ENCODE assay signal across 24 cellular contexts in genomic region chr18:7897119-7897518, GRCh38.
DNase-seq lines count a peak whose midpoint lies in the region; ATAC-seq and TF ChIP-seq lines count a peak whose summit lies in the region.
"Had no signal": no experiment of that assay in that cellular context is flagged by ENCODE, and none has a peak within 500 bp of the region (broad histone marks: within the 10 kb centered on the region; RNA-seq: fewer than 3 reads in every experiment).

No MANE protein-coding gene starts in this region.

- H3K27me3 Mint-ChIP-seq in CD4-positive, alpha-beta memory T cell, result no peaks in the 10 kb centered on the region
- H3K27me3 Mint-ChIP-seq: activated CD4-positive, alpha-beta T cell treated with anti-CD3 and anti-CD28 coated beads for 36 hours; activated T-helper 17 cell treated with anti-CD3 and anti-CD28 coated beads, Interleukin-2, amount 50 U/mL, for 72 hours; memory B cell; naive thymus-derived CD8-positive, alpha-beta T cell had no signal

- no peaks in the 10 kb centered on the region for H3K4me1 Mint-ChIP-seq in CD4-positive, alpha-beta memory T cell
- H3K4me1 Mint-ChIP-seq: activated CD4-positive, alpha-beta T cell treated with anti-CD3 and anti-CD28 coated beads for 36 hours; activated T-helper 17 cell treated with anti-CD3 and anti-CD28 coated beads, Interleukin-2, amount 50 U/mL, for 72 hours; memory B cell; naive thymus-derived CD8-positive, alpha-beta T cell; stimulated activated effector memory CD8-positive, alpha-beta T cell treated with anti-CD3 and anti-CD28 coated beads, Interleukin-12 subunit alpha, Interleukin-12 subunit beta, amount 100 ng/mL, for 72 hours had no signal

- H3K36me3 ChIP-seq in right atrium auricular region (no peaks in the 10 kb centered on the region), left ventricle myocardium inferior (no peaks in the 10 kb centered on the region)
- no peaks in the 10 kb centered on the region for H3K36me3 ChIP-seq in CD4-positive, alpha-beta memory T cell (ENCODE audit: insufficient read depth, low read length)
- H3K36me3 ChIP-seq: tibial nerve had no signal

- ATAC-seq in Right ventricle myocardium superior (ENCODE audit: poor library complexity) (peak; percentile 74), GM21390 (IDR thresholded peaks at IDR 0.05; ENCODE audit: unreplicated experiment) (no peak)
- ATAC-seq: activated CD4-positive, alpha-beta T cell treated with anti-CD3 and anti-CD28 coated beads for 36 hours; activated T-helper 17 cell treated with anti-CD3 and anti-CD28 coated beads, Interleukin-2, amount 50 U/mL, for 72 hours; esophagus mucosa; GM12878; naive thymus-derived CD8-positive, alpha-beta T cell; stimulated activated effector memory CD8-positive, alpha-beta T cell treated with anti-CD3 and anti-CD28 coated beads, Interleukin-12 subunit alpha, Interleukin-12 subunit beta, amount 100 ng/mL, for 72 hours had no signal

- no peaks in the 10 kb centered on the region for H3K9me3 ChIP-seq in right atrium auricular region
- H3K9me3 ChIP-seq in left ventricle myocardium inferior (replicated peaks), result no peaks in the 10 kb centered on the region
- H3K9me3 ChIP-seq in CD4-positive, alpha-beta memory T cell (ENCODE audit: control insufficient read depth in 1 of 2, low read length in 2 of 2), result no peaks in the 10 kb centered on the region
- H3K9me3 ChIP-seq: tibial nerve had no signal

- H3K27ac ChIP-seq in right atrium auricular region, result no peak overlapping the region
- peak overlapping the region; percentile 49 for H3K27ac ChIP-seq in left ventricle myocardium inferior (replicated peaks)
- H3K27ac ChIP-seq in CD4-positive, alpha-beta memory T cell (ENCODE audit: low read depth, low read length), result no peak overlapping the region
- H3K27ac ChIP-seq: hepatocyte, tibial nerve had no signal

- H3K4me3 ChIP-seq in right atrium auricular region (no peak overlapping the region), left ventricle myocardium inferior (no peak overlapping the region)
- no peak overlapping the region for H3K4me3 ChIP-seq in CD4-positive, alpha-beta memory T cell (ENCODE audit: low read length in 2 of 2)
- H3K4me3 ChIP-seq: GM12878, hepatocyte, tibial nerve had no signal

- CTCF ChIA-PET in CD4-positive, alpha-beta memory T cell (lab: Charles Lee; ENCODE audit: partially characterized antibody), result interaction anchor here (0.5 kb wide), 1 partner anchor 1564 kb away, joined by 3 read pairs; no protein-coding TSS in a partner anchor

- H3K4me1 ChIP-seq in right atrium auricular region, result peaks cover 0 to 14% of the 10 kb centered on the region in 2 donors
- H3K4me1 ChIP-seq in left ventricle myocardium inferior, result peaks cover 66% of the 10 kb centered on the region
- no peaks in the 10 kb centered on the region for H3K4me1 ChIP-seq in CD4-positive, alpha-beta memory T cell (ENCODE audit: insufficient read depth, low read length)

- peaks cover 0 to 4% (median 0%) of the 10 kb centered on the region in 8 donors for H3K9me3 Mint-ChIP-seq in CD4-positive, alpha-beta memory T cell
- H3K9me3 Mint-ChIP-seq: activated T-helper 17 cell treated with anti-CD3 and anti-CD28 coated beads, Interleukin-2, amount 50 U/mL, for 72 hours; naive thymus-derived CD8-positive, alpha-beta T cell had no signal

- no peaks in the 10 kb centered on the region for H3K27me3 ChIP-seq in right atrium auricular region
- H3K27me3 ChIP-seq in left ventricle myocardium inferior (ENCODE audit: low read depth), result no peaks in the 10 kb centered on the region
- H3K27me3 ChIP-seq in CD4-positive, alpha-beta memory T cell (ENCODE audit: insufficient read depth, low read length), result no peaks in the 10 kb centered on the region
- H3K27me3 ChIP-seq: hepatocyte, tibial nerve had no signal

- DNase-seq in Right ventricle myocardium superior (no peak), right atrium auricular region (ENCODE audit: low spot score) (no peak), left ventricle myocardium inferior (no peak), renal cortical epithelial cell (ENCODE audit: low read depth) (peak; percentile 29), HK-2 (ENCODE audit: unreplicated experiment) (no peak)
- DNase-seq in activated CD4-positive, alpha-beta T cell treated with anti-CD3 and anti-CD28 coated beads, Interleukin-2, amount 50 U/mL, for 48 hours, result no peak
- no peak for DNase-seq in CD4-positive, alpha-beta memory T cell
- DNase-seq: activated CD4-positive, alpha-beta T cell treated with anti-CD3 and anti-CD28 coated beads for 36 hours; C1 segment of cervical spinal cord; caudate nucleus; DMS 273 treated with DMSO at 0.1 percent for 48 hours; GDM1; naive thymus-derived CD8-positive, alpha-beta T cell; NCI-H1417; NCI-H2107; NCI-H524 treated with DMSO at 0.1 percent for 48 hours had no signal

- H3K36me3 Mint-ChIP-seq in CD4-positive, alpha-beta memory T cell, result no peaks in the 10 kb centered on the region
- H3K36me3 Mint-ChIP-seq: memory B cell; naive thymus-derived CD8-positive, alpha-beta T cell; stimulated activated effector memory CD8-positive, alpha-beta T cell treated with anti-CD3 and anti-CD28 coated beads, Interleukin-12 subunit alpha, Interleukin-12 subunit beta, amount 100 ng/mL, for 72 hours had no signal

- TF ChIP-seq CTCF in right atrium auricular region (IDR thresholded peaks at IDR 0.05) (no peak), left ventricle myocardium inferior (IDR thresholded peaks at IDR 0.05; ENCODE audit: borderline replicate concordance) (no peak)

- H3K27ac Mint-ChIP-seq in CD4-positive, alpha-beta memory T cell, result no peak overlapping the region
- H3K27ac Mint-ChIP-seq: activated CD4-positive, alpha-beta T cell treated with anti-CD3 and anti-CD28 coated beads for 36 hours; activated T-helper 17 cell treated with anti-CD3 and anti-CD28 coated beads, Interleukin-2, amount 50 U/mL, for 72 hours; memory B cell; naive thymus-derived CD8-positive, alpha-beta T cell; stimulated activated effector memory CD8-positive, alpha-beta T cell treated with anti-CD3 and anti-CD28 coated beads, Interleukin-12 subunit alpha, Interleukin-12 subunit beta, amount 100 ng/mL, for 72 hours had no signal

- no peak overlapping the region for H3K4me3 Mint-ChIP-seq in CD4-positive, alpha-beta memory T cell
- H3K4me3 Mint-ChIP-seq: activated CD4-positive, alpha-beta T cell treated with anti-CD3 and anti-CD28 coated beads for 36 hours; activated T-helper 17 cell treated with anti-CD3 and anti-CD28 coated beads, Interleukin-2, amount 50 U/mL, for 72 hours; memory B cell; naive thymus-derived CD8-positive, alpha-beta T cell; stimulated activated effector memory CD8-positive, alpha-beta T cell treated with anti-CD3 and anti-CD28 coated beads, Interleukin-12 subunit alpha, Interleukin-12 subunit beta, amount 100 ng/mL, for 72 hours had no signal

- POLR2A ChIA-PET in CD4-positive, alpha-beta memory T cell (lab: Charles Lee; ENCODE audit: partially characterized antibody), result no interaction called here

- intact Hi-C loops in Right ventricle myocardium superior (cut with DNase I), result no loop called here
- intact Hi-C loops in left ventricle myocardium inferior (cut with micrococcal nuclease), result no loop called here
- intact Hi-C loops in CD4-positive, alpha-beta memory T cell (cut with micrococcal nuclease), result loop anchor here (10.0 kb wide), 1 partner anchor 62 kb away; no protein-coding TSS in a partner anchor
